1 cellular context compared by ENCODE assay signal in genomic region chr17:39402279-39402889, GRCh38.
TF ChIP-seq lines count a peak whose summit lies in the region.

No MANE protein-coding gene starts in this region.

TF ChIP-seq in HepG2, 621 proteins besides CTCF, POLR2A, EP300 and RAD21 (continued from another document and continues in another):
- TF ChIP-seq ZBTB37 (CRISPR knock-in tag; IDR thresholded peaks at IDR 0.05) (no peak), GABPB1 (CRISPR knock-in tag; IDR thresholded peaks at IDR 0.05) (peak; percentile 34; the same call in 1 of the 2 replicates), CC2D1A (CRISPR knock-in tag; IDR thresholded peaks at IDR 0.05) (no peak), SNRNP70 (IDR thresholded peaks at IDR 0.05; ENCODE audit: low read depth, low read length) (no peak), PLRG1 (conservative IDR thresholded peaks at IDR 0.05) (no peak), KDM2A (CRISPR knock-in tag; IDR thresholded peaks at IDR 0.05; ENCODE audit: borderline replicate concordance, low read depth) (peak; percentile 97), ZNF562 (CRISPR knock-in tag; IDR thresholded peaks at IDR 0.05; ENCODE audit: borderline replicate concordance) (no peak), ZBTB40 (IDR thresholded peaks at IDR 0.05) (no peak), ZBTB40 (CRISPR knock-in tag; IDR thresholded peaks at IDR 0.05) (no peak), SMAD1 (CRISPR knock-in tag; IDR thresholded peaks at IDR 0.05; ENCODE audit: borderline replicate concordance, low read depth) (no peak), ZBTB49 (CRISPR knock-in tag; IDR thresholded peaks at IDR 0.05; ENCODE audit: borderline replicate concordance) (no peak), ZEB1 (IDR thresholded peaks at IDR 0.05; ENCODE audit: insufficient replicate concordance, low read depth) (no peak), U2AF1 (optimal IDR thresholded peaks at IDR 0.05; ENCODE audit: low read depth, low read length) (no peak), TFDP1 (CRISPR knock-in tag; IDR thresholded peaks at IDR 0.05; ENCODE audit: borderline replicate concordance) (peak; percentile 100), ZNF431 (CRISPR knock-in tag; IDR thresholded peaks at IDR 0.05; ENCODE audit: borderline replicate concordance, low read depth) (no peak), ARID5B (CRISPR knock-in tag; IDR thresholded peaks at IDR 0.05) (no peak), KDM3A (CRISPR knock-in tag; IDR thresholded peaks at IDR 0.05; ENCODE audit: low read depth) (no peak), AGO1 (IDR thresholded peaks at IDR 0.05; ENCODE audit: low read depth, low read length, poor library complexity, severe bottlenecking) (no peak), IRF1 (CRISPR knock-in tag; IDR thresholded peaks at IDR 0.05; ENCODE audit: low read depth) (no peak), LBX2 (CRISPR knock-in tag; IDR thresholded peaks at IDR 0.05; ENCODE audit: borderline replicate concordance) (no peak), CREBL2 (CRISPR knock-in tag; IDR thresholded peaks at IDR 0.05; ENCODE audit: borderline replicate concordance) (no peak), U2AF2 (IDR thresholded peaks at IDR 0.05; ENCODE audit: low read depth, low read length) (no peak), ZNF549 (CRISPR knock-in tag; IDR thresholded peaks at IDR 0.05) (no peak), HDAC1 (CRISPR knock-in tag; IDR thresholded peaks at IDR 0.05) (peak; percentile 79), HMGA1 (CRISPR knock-in tag; conservative IDR thresholded peaks at IDR 0.05) (no peak), ZBED4 (CRISPR knock-in tag; IDR thresholded peaks at IDR 0.05; ENCODE audit: borderline replicate concordance) (0 out of 2 replicates have a peak, but pooled peaks have one; percentile 34), ZNF710 (CRISPR knock-in tag; IDR thresholded peaks at IDR 0.05; ENCODE audit: borderline replicate concordance) (no peak)
